In the genomic region with DNA sequence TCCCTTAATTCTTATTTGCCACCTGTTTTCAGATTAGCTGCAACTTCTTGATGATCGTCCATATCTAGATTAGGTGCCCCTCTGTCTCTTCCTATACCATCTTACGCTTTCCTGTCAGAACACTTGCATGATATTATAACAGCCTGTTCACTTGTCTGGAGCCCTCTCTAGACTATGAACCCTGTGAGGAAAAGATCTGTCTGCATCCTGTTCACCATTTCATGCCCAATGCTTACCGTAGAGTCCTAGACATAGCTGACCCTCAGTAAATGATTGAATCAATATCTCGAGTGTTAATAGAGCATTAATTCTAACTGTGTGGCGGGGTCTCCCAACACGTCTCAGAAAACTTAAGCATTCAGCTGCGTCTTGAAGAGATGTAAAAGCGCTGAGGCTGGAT, we compare ENCODE assay signal across 1 cellular context.
TF ChIP-seq lines count a peak whose summit lies in the region.

No MANE protein-coding gene starts in this region.

TF ChIP-seq in HepG2, 621 proteins besides CTCF, POLR2A, EP300 and RAD21 (continued from another document):
- TF ChIP-seq, protein P1, sequence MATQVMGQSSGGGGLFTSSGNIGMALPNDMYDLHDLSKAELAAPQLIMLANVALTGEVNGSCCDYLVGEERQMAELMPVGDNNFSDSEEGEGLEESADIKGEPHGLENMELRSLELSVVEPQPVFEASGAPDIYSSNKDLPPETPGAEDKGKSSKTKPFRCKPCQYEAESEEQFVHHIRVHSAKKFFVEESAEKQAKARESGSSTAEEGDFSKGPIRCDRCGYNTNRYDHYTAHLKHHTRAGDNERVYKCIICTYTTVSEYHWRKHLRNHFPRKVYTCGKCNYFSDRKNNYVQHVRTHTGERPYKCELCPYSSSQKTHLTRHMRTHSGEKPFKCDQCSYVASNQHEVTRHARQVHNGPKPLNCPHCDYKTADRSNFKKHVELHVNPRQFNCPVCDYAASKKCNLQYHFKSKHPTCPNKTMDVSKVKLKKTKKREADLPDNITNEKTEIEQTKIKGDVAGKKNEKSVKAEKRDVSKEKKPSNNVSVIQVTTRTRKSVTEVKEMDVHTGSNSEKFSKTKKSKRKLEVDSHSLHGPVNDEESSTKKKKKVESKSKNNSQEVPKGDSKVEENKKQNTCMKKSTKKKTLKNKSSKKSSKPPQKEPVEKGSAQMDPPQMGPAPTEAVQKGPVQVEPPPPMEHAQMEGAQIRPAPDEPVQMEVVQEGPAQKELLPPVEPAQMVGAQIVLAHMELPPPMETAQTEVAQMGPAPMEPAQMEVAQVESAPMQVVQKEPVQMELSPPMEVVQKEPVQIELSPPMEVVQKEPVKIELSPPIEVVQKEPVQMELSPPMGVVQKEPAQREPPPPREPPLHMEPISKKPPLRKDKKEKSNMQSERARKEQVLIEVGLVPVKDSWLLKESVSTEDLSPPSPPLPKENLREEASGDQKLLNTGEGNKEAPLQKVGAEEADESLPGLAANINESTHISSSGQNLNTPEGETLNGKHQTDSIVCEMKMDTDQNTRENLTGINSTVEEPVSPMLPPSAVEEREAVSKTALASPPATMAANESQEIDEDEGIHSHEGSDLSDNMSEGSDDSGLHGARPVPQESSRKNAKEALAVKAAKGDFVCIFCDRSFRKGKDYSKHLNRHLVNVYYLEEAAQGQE (IDR thresholded peaks at IDR 0.05; ENCODE audit: borderline replicate concordance in 1 of 2, low read depth in 1 of 2, low read length in 2 of 2), result no peak
- TF ChIP-seq ZNF451 (CRISPR knock-in tag; IDR thresholded peaks at IDR 0.05), result no peak
- TF ChIP-seq NFIB (CRISPR knock-in tag; IDR thresholded peaks at IDR 0.05; ENCODE audit: borderline replicate concordance), result no peak
- no peak for TF ChIP-seq SOX13 (IDR thresholded peaks at IDR 0.05)
- no peak for TF ChIP-seq SOX13 (CRISPR knock-in tag; conservative IDR thresholded peaks at IDR 0.05 in 1 of 2, IDR thresholded peaks at IDR 0.05 in 1 of 2)
- no peak for TF ChIP-seq ZNF773 (CRISPR knock-in tag; IDR thresholded peaks at IDR 0.05; ENCODE audit: borderline replicate concordance)
- no peak for TF ChIP-seq ZNF780A (CRISPR knock-in tag; IDR thresholded peaks at IDR 0.05)
- TF ChIP-seq ZNF337 (CRISPR knock-in tag; IDR thresholded peaks at IDR 0.05; ENCODE audit: borderline replicate concordance, low read depth), result no peak
- TF ChIP-seq, protein P2, sequence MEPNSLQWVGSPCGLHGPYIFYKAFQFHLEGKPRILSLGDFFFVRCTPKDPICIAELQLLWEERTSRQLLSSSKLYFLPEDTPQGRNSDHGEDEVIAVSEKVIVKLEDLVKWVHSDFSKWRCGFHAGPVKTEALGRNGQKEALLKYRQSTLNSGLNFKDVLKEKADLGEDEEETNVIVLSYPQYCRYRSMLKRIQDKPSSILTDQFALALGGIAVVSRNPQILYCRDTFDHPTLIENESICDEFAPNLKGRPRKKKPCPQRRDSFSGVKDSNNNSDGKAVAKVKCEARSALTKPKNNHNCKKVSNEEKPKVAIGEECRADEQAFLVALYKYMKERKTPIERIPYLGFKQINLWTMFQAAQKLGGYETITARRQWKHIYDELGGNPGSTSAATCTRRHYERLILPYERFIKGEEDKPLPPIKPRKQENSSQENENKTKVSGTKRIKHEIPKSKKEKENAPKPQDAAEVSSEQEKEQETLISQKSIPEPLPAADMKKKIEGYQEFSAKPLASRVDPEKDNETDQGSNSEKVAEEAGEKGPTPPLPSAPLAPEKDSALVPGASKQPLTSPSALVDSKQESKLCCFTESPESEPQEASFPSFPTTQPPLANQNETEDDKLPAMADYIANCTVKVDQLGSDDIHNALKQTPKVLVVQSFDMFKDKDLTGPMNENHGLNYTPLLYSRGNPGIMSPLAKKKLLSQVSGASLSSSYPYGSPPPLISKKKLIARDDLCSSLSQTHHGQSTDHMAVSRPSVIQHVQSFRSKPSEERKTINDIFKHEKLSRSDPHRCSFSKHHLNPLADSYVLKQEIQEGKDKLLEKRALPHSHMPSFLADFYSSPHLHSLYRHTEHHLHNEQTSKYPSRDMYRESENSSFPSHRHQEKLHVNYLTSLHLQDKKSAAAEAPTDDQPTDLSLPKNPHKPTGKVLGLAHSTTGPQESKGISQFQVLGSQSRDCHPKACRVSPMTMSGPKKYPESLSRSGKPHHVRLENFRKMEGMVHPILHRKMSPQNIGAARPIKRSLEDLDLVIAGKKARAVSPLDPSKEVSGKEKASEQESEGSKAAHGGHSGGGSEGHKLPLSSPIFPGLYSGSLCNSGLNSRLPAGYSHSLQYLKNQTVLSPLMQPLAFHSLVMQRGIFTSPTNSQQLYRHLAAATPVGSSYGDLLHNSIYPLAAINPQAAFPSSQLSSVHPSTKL (CRISPR knock-in tag; IDR thresholded peaks at IDR 0.05), result no peak
- TF ChIP-seq TOE1 (CRISPR knock-in tag; IDR thresholded peaks at IDR 0.05), result no peak
- peak; percentile 88 for TF ChIP-seq ZNF652 (CRISPR knock-in tag; IDR thresholded peaks at IDR 0.05; ENCODE audit: borderline replicate concordance, low read depth)
- TF ChIP-seq ZNF792 (CRISPR knock-in tag; IDR thresholded peaks at IDR 0.05), result 0 out of 2 replicates have a peak, but pooled peaks have one; percentile 29
- TF ChIP-seq KLF6 (CRISPR knock-in tag; IDR thresholded peaks at IDR 0.05), result no peak
- peak; percentile 50 for TF ChIP-seq HNF4A (CRISPR knock-in tag; IDR thresholded peaks at IDR 0.05)
- no peak for TF ChIP-seq SIX4 (CRISPR knock-in tag; IDR thresholded peaks at IDR 0.05)
- TF ChIP-seq, protein P3, sequence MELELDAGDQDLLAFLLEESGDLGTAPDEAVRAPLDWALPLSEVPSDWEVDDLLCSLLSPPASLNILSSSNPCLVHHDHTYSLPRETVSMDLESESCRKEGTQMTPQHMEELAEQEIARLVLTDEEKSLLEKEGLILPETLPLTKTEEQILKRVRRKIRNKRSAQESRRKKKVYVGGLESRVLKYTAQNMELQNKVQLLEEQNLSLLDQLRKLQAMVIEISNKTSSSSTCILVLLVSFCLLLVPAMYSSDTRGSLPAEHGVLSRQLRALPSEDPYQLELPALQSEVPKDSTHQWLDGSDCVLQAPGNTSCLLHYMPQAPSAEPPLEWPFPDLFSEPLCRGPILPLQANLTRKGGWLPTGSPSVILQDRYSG (CRISPR knock-in tag; IDR thresholded peaks at IDR 0.05), result no peak
- no peak for TF ChIP-seq ZSCAN22 (CRISPR knock-in tag; IDR thresholded peaks at IDR 0.05)
- no peak for TF ChIP-seq ZNF263 (CRISPR knock-in tag; IDR thresholded peaks at IDR 0.05)
- TF ChIP-seq ZNF180 (CRISPR knock-in tag; IDR thresholded peaks at IDR 0.05; ENCODE audit: borderline replicate concordance, low read depth), result no peak
- TF ChIP-seq, protein P4, sequence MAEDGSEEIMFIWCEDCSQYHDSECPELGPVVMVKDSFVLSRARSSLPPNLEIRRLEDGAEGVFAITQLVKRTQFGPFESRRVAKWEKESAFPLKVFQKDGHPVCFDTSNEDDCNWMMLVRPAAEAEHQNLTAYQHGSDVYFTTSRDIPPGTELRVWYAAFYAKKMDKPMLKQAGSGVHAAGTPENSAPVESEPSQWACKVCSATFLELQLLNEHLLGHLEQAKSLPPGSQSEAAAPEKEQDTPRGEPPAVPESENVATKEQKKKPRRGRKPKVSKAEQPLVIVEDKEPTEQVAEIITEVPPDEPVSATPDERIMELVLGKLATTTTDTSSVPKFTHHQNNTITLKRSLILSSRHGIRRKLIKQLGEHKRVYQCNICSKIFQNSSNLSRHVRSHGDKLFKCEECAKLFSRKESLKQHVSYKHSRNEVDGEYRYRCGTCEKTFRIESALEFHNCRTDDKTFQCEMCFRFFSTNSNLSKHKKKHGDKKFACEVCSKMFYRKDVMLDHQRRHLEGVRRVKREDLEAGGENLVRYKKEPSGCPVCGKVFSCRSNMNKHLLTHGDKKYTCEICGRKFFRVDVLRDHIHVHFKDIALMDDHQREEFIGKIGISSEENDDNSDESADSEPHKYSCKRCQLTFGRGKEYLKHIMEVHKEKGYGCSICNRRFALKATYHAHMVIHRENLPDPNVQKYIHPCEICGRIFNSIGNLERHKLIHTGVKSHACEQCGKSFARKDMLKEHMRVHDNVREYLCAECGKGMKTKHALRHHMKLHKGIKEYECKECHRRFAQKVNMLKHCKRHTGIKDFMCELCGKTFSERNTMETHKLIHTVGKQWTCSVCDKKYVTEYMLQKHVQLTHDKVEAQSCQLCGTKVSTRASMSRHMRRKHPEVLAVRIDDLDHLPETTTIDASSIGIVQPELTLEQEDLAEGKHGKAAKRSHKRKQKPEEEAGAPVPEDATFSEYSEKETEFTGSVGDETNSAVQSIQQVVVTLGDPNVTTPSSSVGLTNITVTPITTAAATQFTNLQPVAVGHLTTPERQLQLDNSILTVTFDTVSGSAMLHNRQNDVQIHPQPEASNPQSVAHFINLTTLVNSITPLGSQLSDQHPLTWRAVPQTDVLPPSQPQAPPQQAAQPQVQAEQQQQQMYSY (CRISPR knock-in tag; IDR thresholded peaks at IDR 0.05), result no peak
- TF ChIP-seq CHCHD3 (CRISPR knock-in tag; IDR thresholded peaks at IDR 0.05), result no peak
- no peak for TF ChIP-seq ZNF101 (CRISPR knock-in tag; IDR thresholded peaks at IDR 0.05; ENCODE audit: borderline replicate concordance, low read depth)
- 0 out of 2 replicates have a peak, but pooled peaks have one; percentile 19 for TF ChIP-seq ELF3 (CRISPR knock-in tag; IDR thresholded peaks at IDR 0.05)
- TF ChIP-seq ZNF737 (CRISPR knock-in tag; IDR thresholded peaks at IDR 0.05; ENCODE audit: borderline replicate concordance), result no peak
- TF ChIP-seq SMAD9 (CRISPR knock-in tag; IDR thresholded peaks at IDR 0.05), result no peak
